ENCODE assay signal across 8 cellular contexts in genomic region chr10:109852004-109852717, GRCh38.
DNase-seq lines count a peak whose midpoint lies in the region; ATAC-seq, FAIRE-seq and TF ChIP-seq lines count a peak whose summit lies in the region.

No MANE protein-coding gene starts in this region.

- no peak overlapping the region for H3K4me2 ChIP-seq in mesenchymal stem cell (ENCODE audit: low read length, poor library complexity, severe bottlenecking)

- H3K9ac ChIP-seq in mesenchymal stem cell (ENCODE audit: low read length), result no peak overlapping the region

- TF ChIP-seq CTCF in BE2C (IDR thresholded peaks at IDR 0.05; ENCODE audit: low read depth, low read length), result peak; percentile 88

- no peak overlapping the region for H3K14ac ChIP-seq in mesenchymal stem cell (ENCODE audit: low read length in 2 of 2)

- no peak overlapping the region for H2BK120ac ChIP-seq in mesenchymal stem cell (ENCODE audit: low read depth, low read length)

- H2BK15ac ChIP-seq in mesenchymal stem cell (ENCODE audit: low read depth, poor library complexity, severe bottlenecking), result no peak overlapping the region

- H4K91ac ChIP-seq in mesenchymal stem cell (ENCODE audit: low read length), result no peak overlapping the region

- CTCF ChIA-PET in activated CD4-positive, alpha-beta memory T cell treated with anti-CD3 and anti-CD28 coated beads, Interleukin-2, amount 10 ng/mL, durations not matched to agents 7 days and 5 days (lab: Charles Lee), result interaction anchor here (0.6 to 2.2 kb wide), 8 partner anchors 10 to 459 kb away, joined by 3 to 7 read pairs (median 4); no protein-coding TSS in a partner anchor

- H3K4me1 ChIP-seq in BE2C (peaks cover 2% of the 10 kb centered on the region; the same call in 1 of the 2 replicates), mesenchymal stem cell (ENCODE audit: control insufficient read depth, insufficient read depth, low read depth, low read length) (no peaks in the 10 kb centered on the region)

- no peak overlapping the region for H3K4me3 Mint-ChIP-seq in activated CD4-positive, alpha-beta memory T cell treated with anti-CD3 and anti-CD28 coated beads, Interleukin-2, amount 10 ng/mL, durations not matched to agents 7 days and 5 days

- no peaks in the 10 kb centered on the region for H3K36me3 ChIP-seq in BE2C
- no peaks in the 10 kb centered on the region for H3K36me3 ChIP-seq in mesenchymal stem cell (ENCODE audit: control insufficient read depth in 1 of 2, insufficient read depth in 2 of 2, low read depth in 1 of 2, low read length in 2 of 2)

- no peaks in the 10 kb centered on the region for H3K9me3 Mint-ChIP-seq in activated CD4-positive, alpha-beta memory T cell treated with anti-CD3 and anti-CD28 coated beads, Interleukin-2, amount 10 ng/mL, durations not matched to agents 7 days and 5 days

- POLR2A ChIA-PET in activated CD4-positive, alpha-beta memory T cell treated with anti-CD3 and anti-CD28 coated beads, Interleukin-2, amount 10 ng/mL, durations not matched to agents 7 days and 5 days (lab: Charles Lee), result no interaction called here

- H3K4me1 Mint-ChIP-seq in activated CD4-positive, alpha-beta memory T cell treated with anti-CD3 and anti-CD28 coated beads, Interleukin-2, amount 10 ng/mL, durations not matched to agents 7 days and 5 days, result peaks cover 9% of the 10 kb centered on the region

- no peak overlapping the region for H2AK5ac ChIP-seq in mesenchymal stem cell (ENCODE audit: low read length, severe bottlenecking)

- H3K9me3 ChIP-seq in BE2C (no peaks in the 10 kb centered on the region), mesenchymal stem cell (ENCODE audit: control insufficient read depth, low read length) (no peaks in the 10 kb centered on the region)

- H3K27me3 Mint-ChIP-seq in activated CD4-positive, alpha-beta memory T cell treated with anti-CD3 and anti-CD28 coated beads, Interleukin-2, amount 10 ng/mL, durations not matched to agents 7 days and 5 days, result peaks cover 2% of the 10 kb centered on the region

- no peaks in the 10 kb centered on the region for H3K27me3 ChIP-seq in BE2C
- H3K27me3 ChIP-seq in mesenchymal stem cell (ENCODE audit: control insufficient read depth in 1 of 2, insufficient read depth in 1 of 2, low read length in 2 of 2), result peaks cover 4 to 8% of the 10 kb centered on the region in 2 experiments

- H3K4ac ChIP-seq in mesenchymal stem cell (ENCODE audit: low read depth in 1 of 2, low read length in 2 of 2), result no peak overlapping the region

- H3K4me3 ChIP-seq in BE2C (ENCODE audit: low read depth, low read length) (no peak overlapping the region), mesenchymal stem cell (ENCODE audit: insufficient read depth in 1 of 2, low read depth in 1 of 2, low read length in 2 of 2) (no peak overlapping the region)

- no peak overlapping the region for H3K27ac ChIP-seq in mesenchymal stem cell (ENCODE audit: low read length, poor library complexity, severe bottlenecking)

- H2BK5ac ChIP-seq in mesenchymal stem cell (ENCODE audit: low read depth, low read length, poor library complexity, severe bottlenecking), result no peak overlapping the region

- peak overlapping the region in 1 of 2 experiments; percentile 3 for H2BK12ac ChIP-seq in mesenchymal stem cell (ENCODE audit: low read length in 2 of 2)

- H4K8ac ChIP-seq in mesenchymal stem cell (ENCODE audit: low read length), result no peak overlapping the region

- no peak overlapping the region for H2AFZ ChIP-seq in mesenchymal stem cell (ENCODE audit: low read depth, low read length)

- DNase-seq in BE2C (peak; percentile 82), GM19239 (ENCODE audit: insufficient read length, low spot score) (peak; percentile 60), NCI-H748 (lab: John Stamatoyannopoulos, UW; ENCODE audit: unreplicated experiment) (peak; percentile 73), mesenchymal stem cell (peak; percentile 71)
- peak; percentile 75 for DNase-seq in activated CD4-positive, alpha-beta memory T cell treated with anti-CD3 and anti-CD28 coated beads, Interleukin-2, amount 10 ng/mL, durations not matched to agents 7 days and 5 days
- DNase-seq in effector CD8-positive, alpha-beta T cell (lab: John Stamatoyannopoulos, UW), result peak; percentile 43
- peak; percentile 30 to 38 for DNase-seq in stimulated activated CD8-positive, alpha-beta memory T cell treated with anti-CD3 and anti-CD28 coated beads, Interleukin-15, amount 100 ng/mL, for 4 hours (ENCODE audit: low read depth in 2 of 2)

- no peak overlapping the region for H3K18ac ChIP-seq in mesenchymal stem cell (ENCODE audit: low read depth in 1 of 2, low read length in 2 of 2)

- no peaks in the 10 kb centered on the region for H3K36me3 Mint-ChIP-seq in activated CD4-positive, alpha-beta memory T cell treated with anti-CD3 and anti-CD28 coated beads, Interleukin-2, amount 10 ng/mL, durations not matched to agents 7 days and 5 days (ENCODE audit: low read depth)

- H3K79me1 ChIP-seq in mesenchymal stem cell (replicated peaks; ENCODE audit: low read length, poor library complexity, severe bottlenecking), result no peaks in the 10 kb centered on the region

- peak; percentile 92 for FAIRE-seq in GM19239 (lab: Jason Lieb, UNC)

- peak; percentile 97 for ATAC-seq in HG03354 (IDR thresholded peaks at IDR 0.05; ENCODE audit: poor library complexity, severe bottlenecking, unreplicated experiment)

- no peak overlapping the region for H3K27ac Mint-ChIP-seq in activated CD4-positive, alpha-beta memory T cell treated with anti-CD3 and anti-CD28 coated beads, Interleukin-2, amount 10 ng/mL, durations not matched to agents 7 days and 5 days

- 36% methylated on average over 15 of the region's 15 CpGs for WGBS in mesenchymal stem cell

- no peak overlapping the region for H3K23ac ChIP-seq in mesenchymal stem cell (ENCODE audit: low read length in 2 of 2)
